In the genomic region with DNA sequence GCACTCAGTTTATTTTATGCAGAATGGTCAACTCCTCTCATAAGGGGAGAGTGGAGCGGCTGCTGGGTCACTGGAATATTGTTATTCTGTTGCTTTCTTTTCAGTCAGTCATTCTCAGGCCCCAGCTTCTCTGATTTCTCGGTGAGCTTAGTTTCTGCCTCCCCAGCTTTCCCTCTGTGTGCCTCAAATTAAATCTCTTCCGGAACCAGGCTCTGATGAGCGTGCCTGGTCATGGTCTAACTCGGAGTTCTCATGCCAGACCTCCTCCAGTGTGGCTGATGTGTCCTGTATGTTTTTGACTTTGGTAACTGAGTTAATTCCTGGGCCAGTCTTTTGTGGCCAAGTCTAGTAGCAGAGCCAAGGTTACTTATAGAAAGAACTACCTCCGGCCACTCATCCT, we compare ENCODE assay signal across 1 cellular context.
TF ChIP-seq lines count a peak whose summit lies in the region.

No MANE protein-coding gene starts in this region.

TF ChIP-seq in HepG2, 621 proteins besides CTCF, POLR2A, EP300 and RAD21:
- no peak for TF ChIP-seq JDP2 (CRISPR knock-in tag; IDR thresholded peaks at IDR 0.05; ENCODE audit: borderline replicate concordance)
- no peak for TF ChIP-seq ZNF879 (CRISPR knock-in tag; IDR thresholded peaks at IDR 0.05)
- no peak for TF ChIP-seq DMAP1 (CRISPR knock-in tag; IDR thresholded peaks at IDR 0.05)
- TF ChIP-seq ZBTB7B (CRISPR knock-in tag; IDR thresholded peaks at IDR 0.05), result no peak
- TF ChIP-seq, protein P1, sequence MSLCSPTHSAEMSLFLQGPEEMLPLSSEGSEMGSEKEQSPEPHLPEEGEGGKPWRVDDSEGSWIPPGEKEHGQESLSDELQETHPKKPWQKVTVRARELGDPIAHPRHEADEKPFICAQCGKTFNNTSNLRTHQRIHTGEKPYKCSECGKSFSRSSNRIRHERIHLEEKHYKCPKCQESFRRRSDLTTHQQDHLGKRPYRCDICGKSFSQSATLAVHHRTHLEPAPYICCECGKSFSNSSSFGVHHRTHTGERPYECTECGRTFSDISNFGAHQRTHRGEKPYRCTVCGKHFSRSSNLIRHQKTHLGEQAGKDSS (CRISPR knock-in tag; IDR thresholded peaks at IDR 0.05; ENCODE audit: borderline replicate concordance, low read depth), result no peak
- TF ChIP-seq, protein P2, sequence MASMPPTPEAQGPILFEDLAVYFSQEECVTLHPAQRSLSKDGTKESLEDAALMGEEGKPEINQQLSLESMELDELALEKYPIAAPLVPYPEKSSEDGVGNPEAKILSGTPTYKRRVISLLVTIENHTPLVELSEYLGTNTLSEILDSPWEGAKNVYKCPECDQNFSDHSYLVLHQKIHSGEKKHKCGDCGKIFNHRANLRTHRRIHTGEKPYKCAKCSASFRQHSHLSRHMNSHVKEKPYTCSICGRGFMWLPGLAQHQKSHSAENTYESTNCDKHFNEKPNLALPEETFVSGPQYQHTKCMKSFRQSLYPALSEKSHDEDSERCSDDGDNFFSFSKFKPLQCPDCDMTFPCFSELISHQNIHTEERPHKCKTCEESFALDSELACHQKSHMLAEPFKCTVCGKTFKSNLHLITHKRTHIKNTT (CRISPR knock-in tag; IDR thresholded peaks at IDR 0.05), result no peak
- TF ChIP-seq KAT8 (CRISPR knock-in tag; IDR thresholded peaks at IDR 0.05), result no peak
- no peak for TF ChIP-seq SMARCC2 (IDR thresholded peaks at IDR 0.05)
- TF ChIP-seq CCAR2 (optimal IDR thresholded peaks at IDR 0.05; ENCODE audit: low read depth, low read length), result no peak
- TF ChIP-seq, protein P3, sequence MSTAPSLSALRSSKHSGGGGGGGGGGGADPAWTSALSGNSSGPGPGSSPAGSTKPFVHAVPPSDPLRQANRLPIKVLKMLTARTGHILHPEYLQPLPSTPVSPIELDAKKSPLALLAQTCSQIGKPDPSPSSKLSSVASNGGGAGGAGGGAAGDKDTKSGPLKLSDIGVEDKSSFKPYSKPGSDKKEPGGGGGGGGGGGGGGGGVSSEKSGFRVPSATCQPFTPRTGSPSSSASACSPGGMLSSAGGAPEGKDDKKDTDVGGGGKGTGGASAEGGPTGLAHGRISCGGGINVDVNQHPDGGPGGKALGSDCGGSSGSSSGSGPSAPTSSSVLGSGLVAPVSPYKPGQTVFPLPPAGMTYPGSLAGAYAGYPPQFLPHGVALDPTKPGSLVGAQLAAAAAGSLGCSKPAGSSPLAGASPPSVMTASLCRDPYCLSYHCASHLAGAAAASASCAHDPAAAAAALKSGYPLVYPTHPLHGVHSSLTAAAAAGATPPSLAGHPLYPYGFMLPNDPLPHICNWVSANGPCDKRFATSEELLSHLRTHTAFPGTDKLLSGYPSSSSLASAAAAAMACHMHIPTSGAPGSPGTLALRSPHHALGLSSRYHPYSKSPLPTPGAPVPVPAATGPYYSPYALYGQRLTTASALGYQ (CRISPR knock-in tag; IDR thresholded peaks at IDR 0.05), result no peak
- TF ChIP-seq ZFP90 (CRISPR knock-in tag; IDR thresholded peaks at IDR 0.05; ENCODE audit: borderline replicate concordance), result no peak
- TF ChIP-seq, protein P4, sequence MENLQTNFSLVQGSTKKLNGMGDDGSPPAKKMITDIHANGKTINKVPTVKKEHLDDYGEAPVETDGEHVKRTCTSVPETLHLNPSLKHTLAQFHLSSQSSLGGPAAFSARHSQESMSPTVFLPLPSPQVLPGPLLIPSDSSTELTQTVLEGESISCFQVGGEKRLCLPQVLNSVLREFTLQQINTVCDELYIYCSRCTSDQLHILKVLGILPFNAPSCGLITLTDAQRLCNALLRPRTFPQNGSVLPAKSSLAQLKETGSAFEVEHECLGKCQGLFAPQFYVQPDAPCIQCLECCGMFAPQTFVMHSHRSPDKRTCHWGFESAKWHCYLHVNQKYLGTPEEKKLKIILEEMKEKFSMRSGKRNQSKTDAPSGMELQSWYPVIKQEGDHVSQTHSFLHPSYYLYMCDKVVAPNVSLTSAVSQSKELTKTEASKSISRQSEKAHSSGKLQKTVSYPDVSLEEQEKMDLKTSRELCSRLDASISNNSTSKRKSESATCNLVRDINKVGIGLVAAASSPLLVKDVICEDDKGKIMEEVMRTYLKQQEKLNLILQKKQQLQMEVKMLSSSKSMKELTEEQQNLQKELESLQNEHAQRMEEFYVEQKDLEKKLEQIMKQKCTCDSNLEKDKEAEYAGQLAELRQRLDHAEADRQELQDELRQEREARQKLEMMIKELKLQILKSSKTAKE (CRISPR knock-in tag; IDR thresholded peaks at IDR 0.05; ENCODE audit: borderline replicate concordance), result no peak
- TF ChIP-seq, protein P5, sequence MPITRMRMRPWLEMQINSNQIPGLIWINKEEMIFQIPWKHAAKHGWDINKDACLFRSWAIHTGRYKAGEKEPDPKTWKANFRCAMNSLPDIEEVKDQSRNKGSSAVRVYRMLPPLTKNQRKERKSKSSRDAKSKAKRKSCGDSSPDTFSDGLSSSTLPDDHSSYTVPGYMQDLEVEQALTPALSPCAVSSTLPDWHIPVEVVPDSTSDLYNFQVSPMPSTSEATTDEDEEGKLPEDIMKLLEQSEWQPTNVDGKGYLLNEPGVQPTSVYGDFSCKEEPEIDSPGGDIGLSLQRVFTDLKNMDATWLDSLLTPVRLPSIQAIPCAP (CRISPR knock-in tag; IDR thresholded peaks at IDR 0.05; ENCODE audit: low read depth), result no peak
- no peak for TF ChIP-seq CEBPG (CRISPR knock-in tag; IDR thresholded peaks at IDR 0.05)
- no peak for TF ChIP-seq ZNF160 (CRISPR knock-in tag; IDR thresholded peaks at IDR 0.05)
- TF ChIP-seq, protein P6, sequence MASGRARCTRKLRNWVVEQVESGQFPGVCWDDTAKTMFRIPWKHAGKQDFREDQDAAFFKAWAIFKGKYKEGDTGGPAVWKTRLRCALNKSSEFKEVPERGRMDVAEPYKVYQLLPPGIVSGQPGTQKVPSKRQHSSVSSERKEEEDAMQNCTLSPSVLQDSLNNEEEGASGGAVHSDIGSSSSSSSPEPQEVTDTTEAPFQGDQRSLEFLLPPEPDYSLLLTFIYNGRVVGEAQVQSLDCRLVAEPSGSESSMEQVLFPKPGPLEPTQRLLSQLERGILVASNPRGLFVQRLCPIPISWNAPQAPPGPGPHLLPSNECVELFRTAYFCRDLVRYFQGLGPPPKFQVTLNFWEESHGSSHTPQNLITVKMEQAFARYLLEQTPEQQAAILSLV (CRISPR knock-in tag; IDR thresholded peaks at IDR 0.05; ENCODE audit: borderline replicate concordance), result no peak
- no peak for TF ChIP-seq RBAK (CRISPR knock-in tag; IDR thresholded peaks at IDR 0.05)
